In genomic region chr6:96521625-96522468, GRCh38 we compare ENCODE assay signal across 8 cellular contexts.
DNase-seq lines count a peak whose midpoint lies in the region; ATAC-seq and TF ChIP-seq lines count a peak whose summit lies in the region.

UFL1 (plus strand) TSS chr6:96521806; CDS start chr6:96521874, 68 bp downstream.

- in situ Hi-C loops in GM18951 (cut with MboI; ENCODE audit: low sequenced_read_pairs, unreplicated experiment): no loop called here

- ATAC-seq in HG03196 (IDR thresholded peaks at IDR 0.05; ENCODE audit: unreplicated experiment): peak; percentile 99

- peak; percentile 98 for TF ChIP-seq POLR2A in GM18951 (IDR thresholded peaks at IDR 0.05; ENCODE audit: extremely low read depth, insufficient read depth, insufficient read length)

- peak; percentile 90 for DNase-seq in AG08395 (ENCODE audit: low spot score)
- peak; percentile 97 for DNase-seq in NCI-H345 (lab: John Stamatoyannopoulos, UW)
- peak; percentile 82 to 92 (median 86) for DNase-seq in activated CD4-positive, CD25-positive, alpha-beta regulatory T cell (lab: John Stamatoyannopoulos, UW)
- peak; percentile 94 for DNase-seq in central memory CD4-positive, alpha-beta T cell
- peak; percentile 95 for DNase-seq in iris pigment epithelial cell (ENCODE audit: low read depth)
- peak; percentile 86 to 87 for DNase-seq in stimulated activated CD4-positive, alpha-beta T cell treated with anti-CD3 and anti-CD28 coated beads, Interleukin-12 subunit alpha, Interleukin-12 subunit beta, amount 100 ng/mL, for 24 hours (ENCODE audit: low read depth in 2 of 2)

Comparison
In these comparisons a context has a peak if more than half of its experiments do, and no peak if none do; other contexts are left out.
1. Peak in every context shown above with its lines: DNase-seq and ATAC-seq.